In genomic region chr5:99664972-99665371, GRCh38 we compare ENCODE assay signal across 27 cellular contexts.
"Had no signal": no experiment of that assay in that cellular context is flagged by ENCODE, and none has a peak within 500 bp of the region (broad histone marks: within the 10 kb centered on the region; RNA-seq: fewer than 3 reads in every experiment).

No MANE protein-coding gene starts in this region.

- ATAC-seq: naive thymus-derived CD4-positive, alpha-beta T cell; natural killer cell; psoas muscle; right cardiac atrium; sciatic nerve; stimulated activated effector memory CD8-positive, alpha-beta T cell treated with anti-CD3 and anti-CD28 coated beads, Interleukin-12 subunit alpha, Interleukin-12 subunit beta, amount 100 ng/mL, for 72 hours; stimulated activated naive B cell treated with anti-CD40 and anti-IgM and Interleukin-4, amounts not matched to agents 10 μg/mL and 1 μg/mL and 100 μg/mL, for 72 hours had no signal

- H3K4me2 ChIP-seq: neural progenitor cell, smooth muscle cell had no signal

- H3K27ac ChIP-seq: neural progenitor cell, ovary, parathyroid adenoma, psoas muscle, skin epidermis, stomach, thoracic aorta, thyroid gland, tibial nerve, upper lobe of left lung, vagina had no signal

- H3K27me3 ChIP-seq: neural progenitor cell, ovary, stomach, thyroid gland, tibial nerve, upper lobe of left lung, vagina had no signal

- H2AFZ ChIP-seq: neural progenitor cell, parathyroid adenoma had no signal

- H3K36me3 ChIP-seq: neural progenitor cell, ovary, stomach, thoracic aorta, thyroid gland, tibial nerve, upper lobe of left lung, vagina had no signal

- H3K9me3 ChIP-seq: ovary, psoas muscle, stomach, thoracic aorta, thyroid gland, tibial nerve, upper lobe of left lung, vagina had no signal

- H3K4me3 ChIP-seq: neural progenitor cell, ovary, psoas muscle, skin epidermis, smooth muscle cell, stomach, thoracic aorta, thyroid gland, tibial nerve, upper lobe of left lung, vagina had no signal

- H3K79me2 ChIP-seq: parathyroid adenoma had no signal

- H3K9ac ChIP-seq: neural progenitor cell, parathyroid adenoma had no signal

- H3K4me1 ChIP-seq: neural progenitor cell, parathyroid adenoma, psoas muscle, stomach, thyroid gland, tibial nerve, upper lobe of left lung, vagina had no signal

- FAIRE-seq: urothelium cell line had no signal

- DNase-seq: naive thymus-derived CD4-positive, alpha-beta T cell; natural killer cell; occipital lobe; ovary; posterior cingulate gyrus; psoas muscle; right cardiac atrium; stimulated activated CD4-positive, alpha-beta T cell treated with anti-CD3 and anti-CD28 coated beads, Interleukin-15, amount 100 ng/mL, for 24 hours; stimulated activated CD4-positive, alpha-beta T cell treated with anti-CD3 and anti-CD28 coated beads, Interleukin-2, amount 100 ng/mL, for 24 hours; stimulated activated CD4-positive, alpha-beta T cell treated with anti-CD3 and anti-CD28 coated beads, Interleukin-2, amount 100 ng/mL, for 48 hours; stimulated activated CD4-positive, alpha-beta T cell treated with anti-CD3 and anti-CD28 coated beads, Interleukin-4, amount 100 ng/mL, for 24 hours; stimulated activated naive B cell treated with anti-CD40 and anti-IgM and Interleukin-4, amounts not matched to agents 10 μg/mL and 1 μg/mL and 100 μg/mL, for 72 hours; stimulated activated naive CD4-positive, alpha-beta T cell treated with Interleukin-2 at 50 U/mL for 16 hours; stomach; thyroid gland; trophoblast cell; upper lobe of left lung had no signal
